ENCODE assay signal across 21 cellular contexts in the genomic region with DNA sequence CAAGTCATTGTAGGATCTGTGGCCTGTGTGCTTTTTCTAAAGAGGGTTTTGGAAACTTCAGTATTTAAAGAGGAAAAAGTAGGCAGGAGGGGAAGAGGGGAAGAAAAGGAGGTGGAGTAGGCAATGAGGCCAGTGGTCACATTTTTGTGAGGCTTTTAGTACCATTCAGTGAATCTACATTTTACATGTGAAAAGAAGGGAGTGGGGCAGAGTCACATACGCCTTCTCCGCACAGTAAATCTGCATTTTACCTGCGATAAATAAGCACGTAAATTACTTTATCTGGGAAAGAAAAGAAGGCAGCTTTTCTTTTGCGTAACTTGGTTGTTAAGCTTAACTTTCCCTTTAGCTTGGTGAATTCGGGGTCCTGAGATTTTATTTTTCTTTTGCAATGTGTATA. TPM values are rescaled to one million over a fixed set of nuclear protein-coding genes. Genes with fewer than 3 reads are reported as not detected.
A peak's percentile ranks its signal among the peaks of the same experiment; 100 is the strongest.
DNase-seq lines count a peak whose midpoint lies in the region; ATAC-seq, FAIRE-seq and TF ChIP-seq lines count a peak whose summit lies in the region.
"Had no signal": no experiment of that assay in that cellular context is flagged by ENCODE, and none has a peak within 500 bp of the region (broad histone marks: within the 10 kb centered on the region; RNA-seq: fewer than 3 reads in every experiment).

No MANE protein-coding gene starts in this region.

- H3K27me3 ChIP-seq in HUES6 (ENCODE audit: control insufficient read depth, insufficient read depth, low read length) = no peaks in the 10 kb centered on the region
- H3K27me3 ChIP-seq in K562 (ENCODE audit: control insufficient read depth in 2 of 2, insufficient read depth in 2 of 2, low read length in 2 of 2) = no peaks in the 10 kb centered on the region

- 79% methylated on average over 6 of the region's 6 CpGs for WGBS in K562 (ENCODE audit: insufficient coverage, low coverage, missing lambda C conversion rate)

- peak overlapping the region; percentile 37 for H3K27ac Mint-ChIP-seq in activated CD8-positive, alpha-beta T cell treated with anti-CD3 and anti-CD28 coated beads, Interleukin-2, amount 10 ng/mL, durations not matched to agents 7 days and 5 days
- no peak overlapping the region for H3K27ac Mint-ChIP-seq in activated CD8-positive, alpha-beta T cell treated with anti-CD3 and anti-CD28 coated beads for 36 hours
- H3K27ac Mint-ChIP-seq in nephron progenitor cell = peak overlapping the region; percentile 8
- no peak overlapping the region for H3K27ac Mint-ChIP-seq in activated T-helper 17 cell treated with anti-CD3 and anti-CD28 coated beads, Interleukin-2, amount 50 U/mL, for 72 hours

- peaks cover 14% of the 10 kb centered on the region; the same call in 1 of the 3 replicates for H3K79me2 ChIP-seq in K562 (ENCODE audit: control insufficient read depth, insufficient read depth, low read length)

- H3K27ac ChIP-seq in HUES6 (ENCODE audit: low read depth, low read length) = peak overlapping the region; percentile 19; the same call in 1 of the 2 replicates
- no peak overlapping the region for H3K27ac ChIP-seq in K562 (ENCODE audit: extremely low read depth, low read depth, low read length)
- H3K27ac ChIP-seq: PC-9 had no signal

- H3K4me1 Mint-ChIP-seq in activated CD8-positive, alpha-beta T cell treated with anti-CD3 and anti-CD28 coated beads, Interleukin-2, amount 10 ng/mL, durations not matched to agents 7 days and 5 days (ENCODE audit: low read depth) = peaks cover 65% of the 10 kb centered on the region
- H3K4me1 Mint-ChIP-seq in activated CD8-positive, alpha-beta T cell treated with anti-CD3 and anti-CD28 coated beads for 36 hours (ENCODE audit: low read depth) = peaks cover 49% of the 10 kb centered on the region
- peaks cover 23% of the 10 kb centered on the region for H3K4me1 Mint-ChIP-seq in nephron progenitor cell
- peaks cover 15% of the 10 kb centered on the region for H3K4me1 Mint-ChIP-seq in activated T-helper 17 cell treated with anti-CD3 and anti-CD28 coated beads, Interleukin-2, amount 50 U/mL, for 72 hours

- no TSS peak for BruUV-seq in K562 (replicated peaks; lab: Mats Ljungman, UMichigan)

- no peaks in the 10 kb centered on the region for H3K9me3 Mint-ChIP-seq in activated CD8-positive, alpha-beta T cell treated with anti-CD3 and anti-CD28 coated beads, Interleukin-2, amount 10 ng/mL, durations not matched to agents 7 days and 5 days (ENCODE audit: insufficient read depth)
- no peaks in the 10 kb centered on the region for H3K9me3 Mint-ChIP-seq in activated CD8-positive, alpha-beta T cell treated with anti-CD3 and anti-CD28 coated beads for 36 hours
- H3K9me3 Mint-ChIP-seq in nephron progenitor cell = no peaks in the 10 kb centered on the region
- no peaks in the 10 kb centered on the region for H3K9me3 Mint-ChIP-seq in activated T-helper 17 cell treated with anti-CD3 and anti-CD28 coated beads, Interleukin-2, amount 50 U/mL, for 72 hours

- CTCF ChIA-PET in activated CD8-positive, alpha-beta T cell treated with anti-CD3 and anti-CD28 coated beads, Interleukin-2, amount 10 ng/mL, durations not matched to agents 7 days and 5 days (lab: Charles Lee) = interaction anchor here (2.0 to 2.2 kb wide), 2 partner anchors 15 to 52 kb away, joined by 6 to 8 read pairs; no protein-coding TSS in a partner anchor
- CTCF ChIA-PET in activated CD8-positive, alpha-beta T cell treated with anti-CD3 and anti-CD28 coated beads for 36 hours (lab: Charles Lee) = interaction anchor here (1.4 to 1.7 kb wide), 2 partner anchors 12 to 52 kb away, joined by 3 to 5 read pairs; no protein-coding TSS in a partner anchor
- CTCF ChIA-PET in K562 (lab: Yijun Ruan, JAX; ENCODE audit: low intra/inter-chr PET ratio) = no interaction called here

- no peak for TF ChIP-seq CTCF in activated CD8-positive, alpha-beta T cell treated with anti-CD3 and anti-CD28 coated beads for 36 hours (IDR thresholded peaks at IDR 0.05)
- TF ChIP-seq CTCF in K562 (IDR thresholded peaks at IDR 0.05 in 2 of 3, conservative IDR thresholded peaks at IDR 0.05 in 1 of 3; ENCODE audit: insufficient read depth in 2 of 3, low read depth in 1 of 3, low read length in 3 of 3) (no peak), nephron progenitor cell (IDR thresholded peaks at IDR 0.05) (no peak)

- peaks cover 5% of the 10 kb centered on the region; the same call in 1 of the 2 replicates for H3K4me1 ChIP-seq in HUES6 (ENCODE audit: control insufficient read depth, insufficient read depth, low read length)
- peaks cover 19 to 20% of the 10 kb centered on the region in 2 experiments; a peak in 4 of 5 replicates for H3K4me1 ChIP-seq in K562 (replicated peaks in 1 of 2; ENCODE audit: control insufficient read depth in 2 of 2, insufficient read depth in 2 of 2, low read length in 2 of 2)

- H3K4me2 ChIP-seq in K562 (ENCODE audit: insufficient read depth, low read length) = no peak overlapping the region
- H3K4me2 ChIP-seq: PC-9 had no signal

- no peak overlapping the region for H3K4me3 ChIP-seq in HUES6 (ENCODE audit: low read depth, low read length)
- H3K4me3 ChIP-seq in K562 = no peak overlapping the region
- H3K4me3 ChIP-seq: PC-9 had no signal

- TF ChIP-seq RAD21 in K562 (CRISPR knock-in tag; conservative IDR thresholded peaks at IDR 0.05 in 1 of 2, IDR thresholded peaks at IDR 0.05 in 1 of 2) = no peak

- no peak overlapping the region for H3K4me3 Mint-ChIP-seq in activated CD8-positive, alpha-beta T cell treated with anti-CD3 and anti-CD28 coated beads, Interleukin-2, amount 10 ng/mL, durations not matched to agents 7 days and 5 days
- H3K4me3 Mint-ChIP-seq in activated CD8-positive, alpha-beta T cell treated with anti-CD3 and anti-CD28 coated beads for 36 hours = no peak overlapping the region
- no peak overlapping the region for H3K4me3 Mint-ChIP-seq in nephron progenitor cell
- no peak overlapping the region for H3K4me3 Mint-ChIP-seq in activated T-helper 17 cell treated with anti-CD3 and anti-CD28 coated beads, Interleukin-2, amount 50 U/mL, for 72 hours

- no peaks in the 10 kb centered on the region for H3K36me3 ChIP-seq in HUES6 (ENCODE audit: control insufficient read depth, insufficient read depth, low read length)
- no peaks in the 10 kb centered on the region for H3K36me3 ChIP-seq in K562 (ENCODE audit: control insufficient read depth, insufficient read depth, low read length)

- no peak for DNase-seq in activated CD8-positive, alpha-beta T cell treated with anti-CD3 and anti-CD28 coated beads, Interleukin-2, amount 10 ng/mL, durations not matched to agents 7 days and 5 days
- DNase-seq in activated CD8-positive, alpha-beta T cell treated with anti-CD3 and anti-CD28 coated beads for 36 hours = no peak
- DNase-seq in K562 (ENCODE audit: extremely low read depth in 1 of 4, low spot score in 3 of 4) = no peak
- no peak for DNase-seq in nephron progenitor cell
- DNase-seq in EL = no peak
- no peak for DNase-seq in SIG-M5 treated with dmso at 0.1 percent for 504 hours (lab: John Stamatoyannopoulos, UW; ENCODE audit: unreplicated experiment)
- DNase-seq: 8988T, NCI-H1436, NCI-H2029, NCI-H2171 treated with DMSO at 0.1 percent for 48 hours, NCI-H510A, NCI-H774, PC-9 had no signal

- H3K9ac ChIP-seq in HUES6 (ENCODE audit: low read length) (no peak overlapping the region), K562 (ENCODE audit: insufficient read depth in 1 of 2, low read depth in 2 of 2, low read length in 2 of 2) (no peak overlapping the region)

- no peak for TF ChIP-seq EP300 in K562 (IDR thresholded peaks at IDR 0.05; ENCODE audit: low read length)

- no peak for TF ChIP-seq POLR2A in K562 (conservative IDR thresholded peaks at IDR 0.05)

- no peaks in the 10 kb centered on the region for H3K9me1 ChIP-seq in K562 (ENCODE audit: control insufficient read depth, insufficient read depth, low read length)

- H3K27me3 Mint-ChIP-seq in activated CD8-positive, alpha-beta T cell treated with anti-CD3 and anti-CD28 coated beads, Interleukin-2, amount 10 ng/mL, durations not matched to agents 7 days and 5 days (ENCODE audit: low read depth) = no peaks in the 10 kb centered on the region
- no peaks in the 10 kb centered on the region for H3K27me3 Mint-ChIP-seq in activated CD8-positive, alpha-beta T cell treated with anti-CD3 and anti-CD28 coated beads for 36 hours
- H3K27me3 Mint-ChIP-seq in nephron progenitor cell (ENCODE audit: low read depth, poor library complexity) = no peaks in the 10 kb centered on the region
- H3K27me3 Mint-ChIP-seq in activated T-helper 17 cell treated with anti-CD3 and anti-CD28 coated beads, Interleukin-2, amount 50 U/mL, for 72 hours = no peaks in the 10 kb centered on the region

- ATAC-seq in activated CD8-positive, alpha-beta T cell treated with anti-CD3 and anti-CD28 coated beads, Interleukin-2, amount 10 ng/mL, durations not matched to agents 7 days and 5 days = no peak
- ATAC-seq in activated CD8-positive, alpha-beta T cell treated with anti-CD3 and anti-CD28 coated beads for 36 hours = no peak
- ATAC-seq in K562 = no peak
- ATAC-seq in activated T-helper 17 cell treated with anti-CD3 and anti-CD28 coated beads, Interleukin-2, amount 50 U/mL, for 72 hours (replicated peaks) = no peak

- no peak for FAIRE-seq in K562 (lab: Jason Lieb, UNC)
- FAIRE-seq: GM12892, H54 had no signal

- in situ Hi-C loops in K562 (cut with MboI) = no loop called here

- POLR2A ChIA-PET in activated CD8-positive, alpha-beta T cell treated with anti-CD3 and anti-CD28 coated beads, Interleukin-2, amount 10 ng/mL, durations not matched to agents 7 days and 5 days (lab: Charles Lee) = interaction anchor here (3.2 kb wide), 1 partner anchor 11 kb away, joined by 23 read pairs; no protein-coding TSS in a partner anchor
- POLR2A ChIA-PET in activated CD8-positive, alpha-beta T cell treated with anti-CD3 and anti-CD28 coated beads for 36 hours (lab: Charles Lee) = interaction anchor here (3.0 kb wide), 1 partner anchor 10 kb away, joined by 18 read pairs; no protein-coding TSS in a partner anchor
- POLR2A ChIA-PET in K562 (lab: Yijun Ruan, JAX) = interaction anchor here (1.0 to 1.2 kb wide), 2 partner anchors 22 to 32 kb away, joined by 3 to 5 read pairs; no protein-coding TSS in a partner anchor

- intact Hi-C loops in activated CD8-positive, alpha-beta T cell treated with anti-CD3 and anti-CD28 coated beads for 36 hours (cut with micrococcal nuclease) = no loop called here
- intact Hi-C loops in K562 (cut with micrococcal nuclease) = no loop called here

- H3K9me3 ChIP-seq in HUES6 (ENCODE audit: control insufficient read depth, insufficient read depth, low read depth, low read length) (no peaks in the 10 kb centered on the region), K562 (replicated peaks; ENCODE audit: control insufficient read depth, insufficient read depth, low read depth, low read length) (no peaks in the 10 kb centered on the region)

- H3K36me3 Mint-ChIP-seq in activated CD8-positive, alpha-beta T cell treated with anti-CD3 and anti-CD28 coated beads, Interleukin-2, amount 10 ng/mL, durations not matched to agents 7 days and 5 days (ENCODE audit: low read depth) = peaks cover 45% of the 10 kb centered on the region
- peaks cover 3% of the 10 kb centered on the region for H3K36me3 Mint-ChIP-seq in activated CD8-positive, alpha-beta T cell treated with anti-CD3 and anti-CD28 coated beads for 36 hours (ENCODE audit: low read depth)
- peaks cover 15% of the 10 kb centered on the region for H3K36me3 Mint-ChIP-seq in nephron progenitor cell (ENCODE audit: low read depth)
- H3K36me3 Mint-ChIP-seq in activated T-helper 17 cell treated with anti-CD3 and anti-CD28 coated beads, Interleukin-2, amount 50 U/mL, for 72 hours (ENCODE audit: low read depth) = no peaks in the 10 kb centered on the region

- no peak overlapping the region for H2AFZ ChIP-seq in K562 (ENCODE audit: low read depth, low read length)
- H2AFZ ChIP-seq: PC-9 had no signal

- H4K20me1 ChIP-seq in K562 (replicated peaks; ENCODE audit: control insufficient read depth, insufficient read depth, low read length) = no peaks in the 10 kb centered on the region

RNA-seq across cellular contexts. Expression of a gene that starts 13.2 kb away (rescaled TPM):
- total RNA-seq in activated CD8-positive, alpha-beta T cell treated with anti-CD3 and anti-CD28 coated beads, Interleukin-2, amount 10 ng/mL, durations not matched to agents 7 days and 5 days = 10 to 100 TPM; 47.9 to 49.0 TPM
- total RNA-seq in activated CD8-positive, alpha-beta T cell treated with anti-CD3 and anti-CD28 coated beads for 36 hours = 1 to 10 TPM; 2.9 to 4.7 TPM
- total RNA-seq in K562 (2011; cell fraction: chromatin; rRNA removed; ENCODE audit: low replicate concordance) = 5.2 and 11.8 TPM in 2 replicates
- 6.2 and 7.2 TPM in 2 replicates for total RNA-seq in K562 (2011; cell fraction: nucleolus; rRNA removed)
- 5.4 and 5.7 TPM in 2 replicates for total RNA-seq in K562 (2011; cell fraction: nucleoplasm; rRNA removed)
- 8.2 and 8.9 TPM in 2 replicates for total RNA-seq in K562 (2014; rRNA removed)
- 0.84 and 1.1 TPM in 2 replicates for total RNA-seq in K562 (2014; rRNA removed; fragmentation: Illumina TruSeq; extraction: Trizol)
- total RNA-seq in K562 (2015; rRNA removed; fragmentation: Illumina TruSeq; extraction: Trizol) = 4.0 and 4.2 TPM in 2 replicates
- 17.3 and 19.8 TPM in 2 replicates for total RNA-seq in K562 (2021)
- 3.6 and 6.8 TPM in 2 replicates for polyA plus RNA-seq in K562 (2011; rRNA removed)
- polyA plus RNA-seq in K562 (2011; cell fraction: cytosol; rRNA removed) = 10.4 and 21.4 TPM in 2 replicates
- 5.1 and 6.2 TPM in 2 replicates for polyA plus RNA-seq in K562 (2011; cell fraction: nucleus; rRNA removed)
- 10.2 and 24.4 TPM in 2 replicates for polyA plus RNA-seq in K562 (2012)
- 2.1 and 5.7 TPM in 2 replicates for polyA plus RNA-seq in K562 (2014; fragmentation: Illumina TruSeq; extraction: Trizol)
- under 1 TPM; 0.18 to 0.24 TPM for polyA plus RNA-seq in K562 (2014; fragmentation: Nextera tagmentation; extraction: Ambion mirVana)
- polyA plus RNA-seq in K562 (2014; rRNA removed) = 10.3 and 10.6 TPM in 2 replicates
- polyA minus RNA-seq in K562 (2011; rRNA and poly(A)+ RNA removed) = 1.3 and 1.8 TPM in 2 replicates
- polyA minus RNA-seq in K562 (2011; cell fraction: cytosol; rRNA and poly(A)+ RNA removed) = 6.8 and 9.4 TPM in 2 replicates
- polyA minus RNA-seq in K562 (2011; cell fraction: nucleus; rRNA and poly(A)+ RNA removed) = 1.6 and 2.2 TPM in 2 replicates
- total RNA-seq in activated T-helper 17 cell treated with anti-CD3 and anti-CD28 coated beads, Interleukin-2, amount 50 U/mL, for 72 hours = 1 to 10 TPM; 4.8 to 8.5 TPM

RNA-seq across cellular contexts. Expression of a gene that starts 59.5 kb away (rescaled TPM):
- not detected for total RNA-seq in activated CD8-positive, alpha-beta T cell treated with anti-CD3 and anti-CD28 coated beads, Interleukin-2, amount 10 ng/mL, durations not matched to agents 7 days and 5 days
- not detected for total RNA-seq in activated CD8-positive, alpha-beta T cell treated with anti-CD3 and anti-CD28 coated beads for 36 hours
- total RNA-seq in K562 (2011; cell fraction: chromatin; rRNA removed; ENCODE audit: low replicate concordance) = not detected in 2 replicates
- total RNA-seq in K562 (2011; cell fraction: nucleolus; rRNA removed) = not detected in 2 replicates
- not detected in 2 replicates for total RNA-seq in K562 (2011; cell fraction: nucleoplasm; rRNA removed)
- total RNA-seq in K562 (2014; rRNA removed) (not detected in 2 replicates), K562 (2014; rRNA removed; fragmentation: Illumina TruSeq; extraction: Trizol) (not detected in 2 replicates), K562 (2015; rRNA removed; fragmentation: Illumina TruSeq; extraction: Trizol) (not detected in 2 replicates), K562 (2021) (not detected in 2 replicates)
- polyA plus RNA-seq in K562 (2011; rRNA removed) (not detected in 2 replicates), K562 (2014; fragmentation: Illumina TruSeq; extraction: Trizol) (not detected in 2 replicates), K562 (2014; fragmentation: Nextera tagmentation; extraction: Ambion mirVana) (not detected), K562 (2014; rRNA removed) (not detected in 2 replicates)
- polyA plus RNA-seq in K562 (2011; cell fraction: cytosol; rRNA removed) = not detected in 2 replicates
- polyA plus RNA-seq in K562 (2011; cell fraction: nucleus; rRNA removed) = not detected in 2 replicates
- not detected in 2 replicates for polyA plus RNA-seq in K562 (2012)
- not detected in 2 replicates for polyA minus RNA-seq in K562 (2011; rRNA and poly(A)+ RNA removed)
- polyA minus RNA-seq in K562 (2011; cell fraction: cytosol; rRNA and poly(A)+ RNA removed) = not detected in 2 replicates
- polyA minus RNA-seq in K562 (2011; cell fraction: nucleus; rRNA and poly(A)+ RNA removed) = not detected in 2 replicates
- not detected for total RNA-seq in activated T-helper 17 cell treated with anti-CD3 and anti-CD28 coated beads, Interleukin-2, amount 50 U/mL, for 72 hours
- total RNA-seq: Daoy, HT-29, PC-9, SK-MEL-5 had no signal
- polyA plus RNA-seq: BJ had no signal

Comparison
In these comparisons a context has a peak if more than half of its experiments do, and no peak if none do; other contexts are left out.
1. H3K27ac Mint-ChIP-seq: peak in activated CD8-positive, alpha-beta T cell treated with anti-CD3 and anti-CD28 coated beads, Interleukin-2, amount 10 ng/mL, durations not matched to agents 7 days and 5 days (single experiment) and nephron progenitor cell (single experiment); none in activated CD8-positive, alpha-beta T cell treated with anti-CD3 and anti-CD28 coated beads for 36 hours (single experiment) and activated T-helper 17 cell treated with anti-CD3 and anti-CD28 coated beads, Interleukin-2, amount 50 U/mL, for 72 hours (single experiment).